ENCODE assay signal across 26 cellular contexts in genomic region chr10:13695588-13695987, GRCh38.
DNase-seq lines count a peak whose midpoint lies in the region; ATAC-seq and TF ChIP-seq lines count a peak whose summit lies in the region.
"Had no signal": no experiment of that assay in that cellular context is flagged by ENCODE, and none has a peak within 500 bp of the region (broad histone marks: within the 10 kb centered on the region; RNA-seq: fewer than 3 reads in every experiment).

No MANE protein-coding gene starts in this region.

- ATAC-seq in right cardiac atrium (peak in 1 of 2 donors; percentile 10), left ventricle myocardium superior (no peak), lower lobe of right lung (peak in 1 of 2 donors; percentile 34)
- ATAC-seq: GM23338 had no signal

- DNase-seq in right cardiac atrium, result no peak
- DNase-seq in left ventricle myocardium superior, result no peak
- DNase-seq in lower lobe of right lung, result no peak
- DNase-seq in vagina (ENCODE audit: extremely low spot score in 2 of 2), result no peak
- DNase-seq in KG1 (lab: John Stamatoyannopoulos, UW), result no peak
- no peak for DNase-seq in activated gamma-delta T cell (lab: John Stamatoyannopoulos, UW)
- DNase-seq: C1 segment of cervical spinal cord; CD4-positive, alpha-beta memory T cell; COR-L47; DMS53; HFFc6; MV-4-11; NCI-H1105; NCI-H1436 treated with DMSO at 0.1 percent for 48 hours; NCI-H187 treated with DMSO at 0.1 percent for 48 hours; NCI-H2171 treated with DMSO at 0.1 percent for 48 hours; NCI-H446; NCI-H526; NCI-H82; NK-92 treated with Interleukin-12 subunit alpha and Interleukin-12 subunit beta, amount 100 ng/mL, for 24 hours; PC-9; SHP77 treated with DMSO at 0.1 percent for 48 hours had no signal

- H3K4me3 ChIP-seq in right cardiac atrium (ENCODE audit: low read length) (no peak overlapping the region), lower lobe of right lung (no peak overlapping the region), subcutaneous abdominal adipose tissue (ENCODE audit: low read depth in 1 of 5, low read length in 5 of 5) (no peak overlapping the region), vagina (no peak overlapping the region)
- H3K4me3 ChIP-seq: GM23338, HAP-1, PC-9 had no signal

- WGBS in right cardiac atrium, result 63% methylated on average over 13 of the region's 13 CpGs

- H3K4me1 ChIP-seq in right cardiac atrium (ENCODE audit: control insufficient read depth, insufficient read depth, low read length) (peaks cover 7% of the 10 kb centered on the region), lower lobe of right lung (peaks cover 10% of the 10 kb centered on the region), subcutaneous abdominal adipose tissue (ENCODE audit: control insufficient read depth in 5 of 5, insufficient read depth in 5 of 5, low read length in 5 of 5) (peaks cover 0 to 18% (median 7%) of the 10 kb centered on the region in 5 donors), vagina (peaks cover 5% of the 10 kb centered on the region)
- H3K4me1 ChIP-seq: HAP-1 had no signal

- H3K9me3 ChIP-seq in right cardiac atrium (ENCODE audit: control insufficient read depth, low read length), result no peaks in the 10 kb centered on the region
- no peaks in the 10 kb centered on the region for H3K9me3 ChIP-seq in lower lobe of right lung
- no peaks in the 10 kb centered on the region for H3K9me3 ChIP-seq in subcutaneous abdominal adipose tissue (ENCODE audit: control insufficient read depth in 5 of 5, low read length in 5 of 5)
- H3K9me3 ChIP-seq in vagina, result no peaks in the 10 kb centered on the region
- H3K9me3 ChIP-seq: HAP-1 had no signal

- no peaks in the 10 kb centered on the region for H3K27me3 ChIP-seq in right cardiac atrium (ENCODE audit: control insufficient read depth, insufficient read depth)
- H3K27me3 ChIP-seq in lower lobe of right lung (ENCODE audit: low read depth), result no peaks in the 10 kb centered on the region
- H3K27me3 ChIP-seq in subcutaneous abdominal adipose tissue (ENCODE audit: control insufficient read depth in 5 of 5, insufficient read depth in 4 of 5, low read length in 5 of 5), result no peaks in the 10 kb centered on the region
- no peaks in the 10 kb centered on the region for H3K27me3 ChIP-seq in vagina

- H3K27ac ChIP-seq in right cardiac atrium (ENCODE audit: low read length) (peak overlapping the region; percentile 8), cingulate gyrus (ENCODE audit: low read depth, low read length) (peak overlapping the region; percentile 23), lower lobe of right lung (peak overlapping the region; percentile 53), subcutaneous abdominal adipose tissue (ENCODE audit: low read depth, low read length) (peak overlapping the region; percentile 72), vagina (no peak overlapping the region)
- H3K27ac ChIP-seq: PC-9 had no signal

- intact Hi-C loops in right cardiac atrium (cut with DNase I), result no loop called here
- intact Hi-C loops in left ventricle myocardium superior (cut with micrococcal nuclease), result no loop called here
- intact Hi-C loops in lower lobe of right lung (cut with DNase I), result no loop called here
- intact Hi-C loops in vagina (cut with DNase I), result no loop called here

- H3K9ac ChIP-seq in subcutaneous abdominal adipose tissue (ENCODE audit: low read length in 5 of 5), result no peak overlapping the region

- H3K36me3 ChIP-seq in lower lobe of right lung (peaks cover 74% of the 10 kb centered on the region), subcutaneous abdominal adipose tissue (ENCODE audit: control insufficient read depth in 5 of 5, insufficient read depth in 5 of 5, low read length in 5 of 5) (peaks cover 3 to 90% (median 64%) of the 10 kb centered on the region in 5 donors), vagina (peaks cover 0 to 9% of the 10 kb centered on the region in 2 donors)
- H3K36me3 ChIP-seq: HAP-1 had no signal

- no peak for TF ChIP-seq POLR2A in vagina (IDR thresholded peaks at IDR 0.05)

- TF ChIP-seq CTCF in lower lobe of right lung (IDR thresholded peaks at IDR 0.05), result no peak
- TF ChIP-seq CTCF in vagina (IDR thresholded peaks at IDR 0.05), result no peak
